In genomic region chr16:75054556-75054947, GRCh38 we compare ENCODE assay signal across 20 cellular contexts. TPM values are rescaled to one million over a fixed set of nuclear protein-coding genes. Genes with fewer than 3 reads are reported as not detected.
DNase-seq lines count a peak whose midpoint lies in the region; ATAC-seq and TF ChIP-seq lines count a peak whose summit lies in the region.
"Had no signal": no experiment of that assay in that cellular context is flagged by ENCODE, and none has a peak within 500 bp of the region (broad histone marks: within the 10 kb centered on the region; RNA-seq: fewer than 3 reads in every experiment).

No MANE protein-coding gene starts in this region.

- peaks cover 9% of the 10 kb centered on the region for H3K27me3 Mint-ChIP-seq in endothelial cell (ENCODE audit: unreplicated experiment)
- no peaks in the 10 kb centered on the region for H3K27me3 Mint-ChIP-seq in osteocyte (ENCODE audit: unreplicated experiment)
- no peaks in the 10 kb centered on the region for H3K27me3 Mint-ChIP-seq in type B pancreatic cell
- no peaks in the 10 kb centered on the region for H3K27me3 Mint-ChIP-seq in stimulated activated memory B cell treated with anti-CD40 and anti-IgM and Interleukin-4, amounts not matched to agents 10 μg/mL and 1 μg/mL and 100 μg/mL, for 72 hours
- H3K27me3 Mint-ChIP-seq: IgD-negative memory B cell; stimulated activated naive CD8-positive, alpha-beta T cell treated with anti-CD3 and anti-CD28 coated beads, Interleukin-15, amount 100 ng/mL, for 72 hours; T-helper 17 cell had no signal

- no peaks in the 10 kb centered on the region for H3K36me3 ChIP-seq in left ventricle myocardium inferior
- H3K36me3 ChIP-seq in effector memory CD4-positive, alpha-beta T cell (ENCODE audit: control insufficient read depth, insufficient read depth, low read length): no peaks in the 10 kb centered on the region
- H3K36me3 ChIP-seq: adrenal gland, cardiac muscle cell had no signal

- TF ChIP-seq CTCF in left ventricle myocardium inferior (IDR thresholded peaks at IDR 0.05; ENCODE audit: borderline replicate concordance) (no peak), endothelial cell (IDR thresholded peaks at IDR 0.05; ENCODE audit: unreplicated experiment) (no peak), osteocyte (IDR thresholded peaks at IDR 0.05) (no peak), type B pancreatic cell (conservative IDR thresholded peaks at IDR 0.05) (no peak)

- no peaks in the 10 kb centered on the region for H3K9me3 Mint-ChIP-seq in endothelial cell (ENCODE audit: unreplicated experiment)
- H3K9me3 Mint-ChIP-seq in osteocyte (ENCODE audit: unreplicated experiment): peaks cover 4% of the 10 kb centered on the region
- H3K9me3 Mint-ChIP-seq in type B pancreatic cell: peaks cover 8% of the 10 kb centered on the region
- H3K9me3 Mint-ChIP-seq in stimulated activated memory B cell treated with anti-CD40 and anti-IgM and Interleukin-4, amounts not matched to agents 10 μg/mL and 1 μg/mL and 100 μg/mL, for 72 hours: no peaks in the 10 kb centered on the region
- H3K9me3 Mint-ChIP-seq: IgD-negative memory B cell; stimulated activated naive CD8-positive, alpha-beta T cell treated with anti-CD3 and anti-CD28 coated beads, Interleukin-15, amount 100 ng/mL, for 72 hours had no signal

- no peaks in the 10 kb centered on the region for H3K27me3 ChIP-seq in left ventricle myocardium inferior (ENCODE audit: low read depth)
- no peaks in the 10 kb centered on the region for H3K27me3 ChIP-seq in effector memory CD4-positive, alpha-beta T cell (replicated peaks; ENCODE audit: control insufficient read depth, insufficient read depth, low read length, poor library complexity, severe bottlenecking)
- H3K27me3 ChIP-seq: adrenal gland, cardiac muscle cell had no signal

- H3K4me3 ChIP-seq in left ventricle myocardium inferior: no peak overlapping the region
- H3K4me3 ChIP-seq in effector memory CD4-positive, alpha-beta T cell (ENCODE audit: insufficient read depth, low read depth, low read length, poor library complexity, severe bottlenecking): no peak overlapping the region
- H3K4me3 ChIP-seq: adrenal gland, cardiac muscle cell, smooth muscle cell had no signal

- H3K27ac ChIP-seq in left ventricle myocardium inferior (replicated peaks): peak overlapping the region; percentile 71
- H3K27ac ChIP-seq in effector memory CD4-positive, alpha-beta T cell (ENCODE audit: insufficient read depth, low read length, poor library complexity, severe bottlenecking): no peak overlapping the region
- H3K27ac ChIP-seq: adrenal gland, cardiac muscle cell had no signal

- H3K27ac Mint-ChIP-seq in endothelial cell (ENCODE audit: unreplicated experiment) (peak overlapping the region; percentile 87), osteocyte (ENCODE audit: unreplicated experiment) (peak overlapping the region; percentile 71), type B pancreatic cell (peak overlapping the region; percentile 40)
- no peak overlapping the region for H3K27ac Mint-ChIP-seq in stimulated activated memory B cell treated with anti-CD40 and anti-IgM and Interleukin-4, amounts not matched to agents 10 μg/mL and 1 μg/mL and 100 μg/mL, for 72 hours
- H3K27ac Mint-ChIP-seq: IgD-negative memory B cell; stimulated activated naive CD8-positive, alpha-beta T cell treated with anti-CD3 and anti-CD28 coated beads, Interleukin-15, amount 100 ng/mL, for 72 hours; T-helper 17 cell had no signal

- intact Hi-C loops in left ventricle myocardium inferior (cut with micrococcal nuclease): no loop called here
- intact Hi-C loops in left cardiac atrium (cut with DNase I): no loop called here

- H3K36me3 Mint-ChIP-seq in endothelial cell (ENCODE audit: low read depth, unreplicated experiment) (peaks cover 13% of the 10 kb centered on the region), osteocyte (ENCODE audit: unreplicated experiment) (peaks cover 4% of the 10 kb centered on the region), type B pancreatic cell (peaks cover 17% of the 10 kb centered on the region)
- H3K36me3 Mint-ChIP-seq in stimulated activated memory B cell treated with anti-CD40 and anti-IgM and Interleukin-4, amounts not matched to agents 10 μg/mL and 1 μg/mL and 100 μg/mL, for 72 hours: no peaks in the 10 kb centered on the region
- H3K36me3 Mint-ChIP-seq: IgD-negative memory B cell had no signal

- peaks cover 55% of the 10 kb centered on the region for H3K4me1 ChIP-seq in left ventricle myocardium inferior
- no peaks in the 10 kb centered on the region for H3K4me1 ChIP-seq in effector memory CD4-positive, alpha-beta T cell (ENCODE audit: control insufficient read depth, insufficient read depth, low read length, poor library complexity, severe bottlenecking)

- no peak overlapping the region for H3K4me3 Mint-ChIP-seq in endothelial cell (ENCODE audit: unreplicated experiment)
- no peak overlapping the region for H3K4me3 Mint-ChIP-seq in osteocyte (ENCODE audit: unreplicated experiment)
- H3K4me3 Mint-ChIP-seq in type B pancreatic cell: no peak overlapping the region
- no peak overlapping the region for H3K4me3 Mint-ChIP-seq in stimulated activated memory B cell treated with anti-CD40 and anti-IgM and Interleukin-4, amounts not matched to agents 10 μg/mL and 1 μg/mL and 100 μg/mL, for 72 hours
- H3K4me3 Mint-ChIP-seq: CD14-positive monocyte; stimulated activated naive CD8-positive, alpha-beta T cell treated with anti-CD3 and anti-CD28 coated beads, Interleukin-15, amount 100 ng/mL, for 72 hours; T-helper 17 cell had no signal

- ATAC-seq in left cardiac atrium: no peak
- no peak for ATAC-seq in stimulated activated memory B cell treated with anti-CD40 and anti-IgM and Interleukin-4, amounts not matched to agents 10 μg/mL and 1 μg/mL and 100 μg/mL, for 72 hours
- ATAC-seq: stimulated activated naive CD8-positive, alpha-beta T cell treated with anti-CD3 and anti-CD28 coated beads, Interleukin-15, amount 100 ng/mL, for 72 hours; T-helper 17 cell had no signal

- no peaks in the 10 kb centered on the region for H3K9me3 ChIP-seq in left ventricle myocardium inferior (replicated peaks)
- no peaks in the 10 kb centered on the region for H3K9me3 ChIP-seq in effector memory CD4-positive, alpha-beta T cell (ENCODE audit: control insufficient read depth, low read length)
- H3K9me3 ChIP-seq: adrenal gland had no signal

- DNase-seq in left ventricle myocardium inferior (no peak), left cardiac atrium (no peak), endothelial cell (ENCODE audit: low spot score) (no peak), osteocyte (ENCODE audit: extremely low spot score, unreplicated experiment) (no peak), type B pancreatic cell (ENCODE audit: extremely low spot score, unreplicated experiment) (no peak), Kasumi-1 (lab: John Stamatoyannopoulos, UW) (no peak)
- DNase-seq in effector memory CD4-positive, alpha-beta T cell: no peak
- DNase-seq: activated gamma-delta T cell treated with Interleukin-2 at 50 U/mL for 16 hours; foreskin melanocyte; HCEC 1CT; NCI-H774; stimulated activated CD4-positive, alpha-beta T cell treated with anti-CD3 and anti-CD28 coated beads, Interleukin-4, amount 100 ng/mL, for 1 hour; stimulated activated naive CD8-positive, alpha-beta T cell treated with anti-CD3 and anti-CD28 coated beads, Interleukin-15, amount 100 ng/mL, for 72 hours; T-helper 17 cell had no signal

- H3K4me1 Mint-ChIP-seq in endothelial cell (ENCODE audit: unreplicated experiment) (peaks cover 55% of the 10 kb centered on the region), osteocyte (ENCODE audit: unreplicated experiment) (peaks cover 24% of the 10 kb centered on the region), type B pancreatic cell (ENCODE audit: unreplicated experiment) (peaks cover 37% of the 10 kb centered on the region)
- H3K4me1 Mint-ChIP-seq in stimulated activated memory B cell treated with anti-CD40 and anti-IgM and Interleukin-4, amounts not matched to agents 10 μg/mL and 1 μg/mL and 100 μg/mL, for 72 hours: no peaks in the 10 kb centered on the region
- H3K4me1 Mint-ChIP-seq: IgD-negative memory B cell; stimulated activated naive CD8-positive, alpha-beta T cell treated with anti-CD3 and anti-CD28 coated beads, Interleukin-15, amount 100 ng/mL, for 72 hours had no signal

RNA-seq across cellular contexts. Expression of gene ZNRF1, which starts 55.7 kb away (rescaled TPM):
- total RNA-seq in left ventricle myocardium inferior: 22.3 TPM
- total RNA-seq in left cardiac atrium: 10 to 100 TPM; 16.7 to 17.5 TPM
- total RNA-seq in endothelial cell (ENCODE audit: unreplicated experiment): 115 TPM
- total RNA-seq in osteocyte: 30.9 and 32.1 TPM in 2 replicates
- 38.4 and 49.2 TPM in 2 replicates for total RNA-seq in type B pancreatic cell (ENCODE audit: low replicate concordance)
